In the genomic region with DNA sequence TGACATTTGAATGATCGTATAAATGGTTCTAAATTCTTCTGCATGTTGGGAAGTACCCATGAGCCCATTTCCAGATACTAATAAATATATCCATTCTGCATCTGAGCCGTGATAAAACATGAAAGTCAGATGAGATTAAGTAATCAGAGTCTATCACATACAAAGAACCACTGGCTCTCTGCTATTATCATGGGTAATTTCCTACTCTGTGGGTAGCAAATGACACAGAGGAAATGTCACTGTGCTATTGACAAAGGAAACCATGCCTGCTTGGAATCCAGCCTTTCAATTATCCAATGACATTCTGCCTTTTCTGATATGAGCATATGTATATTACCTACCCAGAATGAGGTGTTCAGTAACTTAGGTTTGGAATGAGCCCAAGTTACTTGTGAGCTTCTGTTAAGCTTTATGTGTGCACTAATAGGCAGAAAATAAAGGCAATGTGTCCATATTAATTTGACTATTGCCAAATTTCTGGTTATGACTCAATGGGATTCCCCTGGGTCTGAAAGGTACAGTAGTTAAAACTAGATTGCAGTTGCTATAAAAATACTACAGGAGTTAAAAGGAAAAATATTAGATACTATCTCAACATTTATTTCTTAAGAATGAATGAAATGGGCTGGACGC, we compare ENCODE assay signal across 17 cellular contexts.
DNase-seq lines count a peak whose midpoint lies in the region; ATAC-seq and TF ChIP-seq lines count a peak whose summit lies in the region.
"Had no signal": no experiment of that assay in that cellular context is flagged by ENCODE, and none has a peak within 500 bp of the region (broad histone marks: within the 10 kb centered on the region; RNA-seq: fewer than 3 reads in every experiment).

No MANE protein-coding gene starts in this region.

- intact Hi-C loops in PC-3 (cut with micrococcal nuclease), result no loop called here

- H3K27me3 ChIP-seq in PC-3 (ENCODE audit: low read length) (no peaks in the 10 kb centered on the region), foreskin keratinocyte (no peaks in the 10 kb centered on the region), H7 (ENCODE audit: control insufficient read depth, insufficient read depth, low read length) (no peaks in the 10 kb centered on the region)
- H3K27me3 ChIP-seq: BLaER1 had no signal

- peaks cover 18% of the 10 kb centered on the region for H3K4me1 ChIP-seq in PC-3 (ENCODE audit: insufficient read depth, low read length)
- peaks cover 4% of the 10 kb centered on the region for H3K4me1 ChIP-seq in foreskin keratinocyte
- H3K4me1 ChIP-seq: A549 had no signal

- H3K79me2 ChIP-seq in PC-3 (ENCODE audit: low read length), result no peaks in the 10 kb centered on the region

- CTCF ChIA-PET in PC-3 (lab: Charles Lee), result no interaction called here

- H3K9ac ChIP-seq in PC-3 (ENCODE audit: low read length), result no peak overlapping the region
- H3K9ac ChIP-seq: BLaER1 had no signal

- DNase-seq in COR-L47 (lab: John Stamatoyannopoulos, UW), result peak; percentile 81
- peak; percentile 49 for DNase-seq in NCI-H146 treated with DMSO at 0.1 percent for 48 hours (lab: John Stamatoyannopoulos, UW; ENCODE audit: unreplicated experiment)
- DNase-seq in PC-3, result peak; percentile 45
- DNase-seq in foreskin keratinocyte, result peak; percentile 36 to 55
- no peak for DNase-seq in H7
- DNase-seq in DMS 273 (lab: John Stamatoyannopoulos, UW; ENCODE audit: unreplicated experiment), result no peak
- DNase-seq in KBM-7, result no peak
- DNase-seq in mesenteric fat pad (ENCODE audit: low spot score), result no peak
- DNase-seq: CD4-positive, alpha-beta memory T cell; KG1; NCI-H1436 treated with DMSO at 0.1 percent for 48 hours; NCI-H524 treated with DMSO at 0.1 percent for 48 hours; NK-92 treated with Interleukin-12 subunit alpha and Interleukin-12 subunit beta, amount 100 ng/mL, for 24 hours; SHP77 had no signal

- no peaks in the 10 kb centered on the region for H3F3A ChIP-seq in PC-3 (ENCODE audit: low read length, unreplicated experiment)

- in situ Hi-C loops in KBM-7 (cut with MboI; ENCODE audit: low pct_unique_long_range_greater_than_20kb, low sequenced_read_pairs), result no loop called here

- H3K36me3 ChIP-seq in PC-3 (ENCODE audit: low read depth, low read length), result no peaks in the 10 kb centered on the region
- H3K36me3 ChIP-seq in H7 (replicated peaks; ENCODE audit: control insufficient read depth, insufficient read depth, low read length), result no peaks in the 10 kb centered on the region
- H3K36me3 ChIP-seq: BLaER1 had no signal

- H3K4me3 ChIP-seq in PC-3 (ENCODE audit: low read length) (no peak overlapping the region), H7 (ENCODE audit: insufficient read depth, low read depth, low read length) (no peak overlapping the region)
- H3K4me3 ChIP-seq: A549, BLaER1, SK-N-MC had no signal

- no peak overlapping the region for H3K4me2 ChIP-seq in PC-3 (ENCODE audit: low read length)
- H3K4me2 ChIP-seq: A549, BLaER1 had no signal

- no peaks in the 10 kb centered on the region for H3K9me3 ChIP-seq in PC-3 (ENCODE audit: low read length)
- H3K9me3 ChIP-seq: A549, BLaER1 had no signal

- H3K27ac ChIP-seq in PC-3 (ENCODE audit: low read length) (no peak overlapping the region), foreskin keratinocyte (no peak overlapping the region)
- H3K27ac ChIP-seq: A549, BLaER1, SK-N-MC had no signal

- no peak overlapping the region for H2AFZ ChIP-seq in PC-3 (ENCODE audit: low read length)

- no peaks in the 10 kb centered on the region for H4K20me1 ChIP-seq in PC-3 (ENCODE audit: low read length)
- H4K20me1 ChIP-seq: BLaER1 had no signal

- no TSS peak for BruUV-seq in PC-3 (replicated peaks; lab: Mats Ljungman, UMichigan)

- ATAC-seq in PC-3 (no peak), foreskin keratinocyte (no peak)
- ATAC-seq: A549 had no signal

- no peaks in the 10 kb centered on the region for H3K9me2 ChIP-seq in PC-3 (replicated peaks; ENCODE audit: low read length)

- TF ChIP-seq CTCF in PC-3 (conservative IDR thresholded peaks at IDR 0.05; ENCODE audit: low read depth, low read length), result no peak
- no peak for TF ChIP-seq CTCF in foreskin keratinocyte (conservative IDR thresholded peaks at IDR 0.05)

- POLR2A ChIA-PET in PC-3 (lab: Charles Lee; ENCODE audit: unreplicated experiment), result no interaction called here

Comparison
In these comparisons a context has a peak if more than half of its experiments do, and no peak if none do; other contexts are left out.
1. DNase-seq: peak in COR-L47 (single experiment), NCI-H146 treated with DMSO at 0.1 percent for 48 hours (single experiment), PC-3 (single experiment) and foreskin keratinocyte (2 of 2); none in H7 (single experiment), DMS 273 (single experiment), KBM-7 (single experiment) and mesenteric fat pad (single experiment).